Comparison of ENCODE assay signal across 1 cellular context in genomic region chr3:128588147-128588546, GRCh38.
TF ChIP-seq lines count a peak whose summit lies in the region.

No MANE protein-coding gene starts in this region.

TF ChIP-seq in HEK293, 187 proteins besides CTCF, POLR2A, EP300 and RAD21 (continued from another document):
- TF ChIP-seq GLIS1 (tag by site-specific recombination; IDR thresholded peaks at IDR 0.05) (peak; percentile 75), ZIC2 (tag by site-specific recombination; IDR thresholded peaks at IDR 0.05) (peak; percentile 82), ZNF585B (tag by site-specific recombination; IDR thresholded peaks at IDR 0.05) (no peak), ZNF266 (tag by site-specific recombination; IDR thresholded peaks at IDR 0.05; ENCODE audit: low read depth) (no peak), ZNF501 (tag by site-specific recombination; IDR thresholded peaks at IDR 0.05) (no peak)
